ENCODE assay signal across 1 cellular context in the genomic region with DNA sequence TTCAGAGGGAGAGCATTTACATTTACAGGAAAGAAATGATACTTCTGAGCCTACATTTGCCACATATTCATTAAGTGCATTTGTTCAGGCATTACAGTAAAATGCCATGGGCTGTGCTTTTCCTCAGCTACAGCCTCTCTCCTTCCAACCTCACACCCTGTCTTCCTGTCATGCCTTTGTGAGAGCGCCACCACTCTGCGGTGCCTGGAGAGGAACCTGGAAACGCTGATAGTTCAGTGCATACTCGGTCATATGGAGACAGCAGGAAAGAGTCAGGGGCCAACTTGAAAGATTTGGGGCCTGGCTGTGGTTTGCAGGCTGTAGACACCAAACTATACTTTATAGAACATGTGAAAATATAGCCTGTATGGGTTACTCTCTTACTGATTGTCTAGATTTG.
TF ChIP-seq lines count a peak whose summit lies in the region.

No MANE protein-coding gene starts in this region.

TF ChIP-seq in H1, 55 proteins besides CTCF, POLR2A, EP300 and RAD21:
- TF ChIP-seq BACH1 (IDR thresholded peaks at IDR 0.05; ENCODE audit: low read length) (no peak), E2F6 (IDR thresholded peaks at IDR 0.05) (no peak), EGR1 (IDR thresholded peaks at IDR 0.05; ENCODE audit: borderline replicate concordance, low read depth, low read length) (no peak), RNF2 (IDR thresholded peaks at IDR 0.05; ENCODE audit: borderline replicate concordance, low read depth, low read length, missing control alignments, poor library complexity, severe bottlenecking) (no peak), TCF12 (IDR thresholded peaks at IDR 0.05; ENCODE audit: low read depth, low read length) (no peak), TEAD4 (IDR thresholded peaks at IDR 0.05; ENCODE audit: low read depth, low read length) (no peak), CBX8 (IDR thresholded peaks at IDR 0.05; ENCODE audit: borderline replicate concordance, low read depth, low read length) (no peak), SUZ12 (IDR thresholded peaks at IDR 0.05; ENCODE audit: low read length) (no peak), SP1 (IDR thresholded peaks at IDR 0.05; ENCODE audit: low read depth, low read length) (no peak)
